In the genomic region with DNA sequence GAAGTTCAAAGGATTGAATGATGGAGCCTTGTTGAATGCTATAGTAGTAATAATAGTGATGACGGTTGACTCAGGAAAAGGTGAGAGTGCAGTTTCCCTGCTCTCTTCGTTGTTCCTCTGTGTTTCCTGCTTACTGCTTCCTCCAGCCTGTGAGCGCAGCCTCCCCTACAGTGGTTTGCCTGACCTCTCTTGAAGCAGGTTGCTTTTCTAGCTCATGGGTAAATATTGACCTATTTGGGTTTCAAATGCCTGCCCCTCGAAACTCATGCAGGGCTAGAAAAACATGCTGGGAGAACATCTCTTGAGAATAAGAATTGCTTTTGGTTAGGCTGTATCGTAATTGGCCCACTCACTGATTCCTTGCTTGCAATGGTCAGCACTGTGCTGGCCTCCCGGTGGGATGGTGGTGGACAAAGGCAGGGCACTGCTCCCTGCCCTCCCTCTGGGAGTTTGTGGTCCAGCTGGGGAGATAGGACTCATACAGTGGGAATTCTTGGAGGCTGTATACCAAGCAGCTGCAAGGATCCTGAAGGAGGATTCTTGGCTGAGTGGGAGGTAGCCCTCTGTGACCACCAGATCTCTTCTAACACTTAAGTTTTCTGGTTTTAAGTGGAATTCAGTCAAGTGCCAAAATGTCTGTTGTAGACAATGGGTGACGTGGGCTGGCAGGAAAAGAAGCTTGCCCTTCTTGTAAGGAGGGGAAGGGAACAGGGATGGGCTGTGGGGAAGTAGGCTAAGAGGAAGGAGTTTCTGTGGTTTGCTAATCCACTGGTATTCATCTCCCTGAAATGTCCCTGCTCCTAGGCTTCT, we compare ENCODE assay signal across 8 cellular contexts. TPM values are rescaled to one million over a fixed set of nuclear protein-coding genes. Genes with fewer than 3 reads are reported as not detected.
DNase-seq lines count a peak whose midpoint lies in the region; ATAC-seq and TF ChIP-seq lines count a peak whose summit lies in the region.

No MANE protein-coding gene starts in this region.

- H3K9me3 Mint-ChIP-seq in endodermal cell (no peaks in the 10 kb centered on the region), neural progenitor cell (no peaks in the 10 kb centered on the region)

- H3K27ac Mint-ChIP-seq in endodermal cell (peak overlapping the region; percentile 89), neural progenitor cell (no peak overlapping the region)

- DNase-seq in NCI-H146 (lab: John Stamatoyannopoulos, UW) (peak; percentile 46), endodermal cell (no peak), neural progenitor cell (ENCODE audit: low spot score) (no peak), COLO829 (ENCODE audit: low spot score) (no peak), NOMO-1 treated with DMSO at 0.1 percent for 48 hours (lab: John Stamatoyannopoulos, UW; ENCODE audit: unreplicated experiment) (no peak)

- no peak overlapping the region for H3K9ac ChIP-seq in BLaER1
- no peak overlapping the region for H3K9ac ChIP-seq in endodermal cell (ENCODE audit: extremely low read depth, low read length, poor library complexity, severe bottlenecking)
- no peak overlapping the region for H3K9ac ChIP-seq in neural progenitor cell

- H3K27me3 Mint-ChIP-seq in endodermal cell (ENCODE audit: insufficient read depth): no peaks in the 10 kb centered on the region
- H3K27me3 Mint-ChIP-seq in neural progenitor cell (ENCODE audit: insufficient read depth, low read depth): no peaks in the 10 kb centered on the region

- H3K36me3 ChIP-seq in BLaER1 (peaks cover 30% of the 10 kb centered on the region), endodermal cell (ENCODE audit: control insufficient read depth, insufficient read depth, low read length) (peaks cover 7% of the 10 kb centered on the region), neural progenitor cell (no peaks in the 10 kb centered on the region)

- H3K9me3 ChIP-seq in BLaER1 (no peaks in the 10 kb centered on the region), endodermal cell (ENCODE audit: control insufficient read depth, low read length) (no peaks in the 10 kb centered on the region), neural progenitor cell (ENCODE audit: low read depth) (no peaks in the 10 kb centered on the region)

- peaks cover 4% of the 10 kb centered on the region for H3K79me2 ChIP-seq in neural progenitor cell (ENCODE audit: low read depth)

- WGBS in endodermal cell (ENCODE audit: insufficient coverage in 1 of 2, insufficient read length in 1 of 2), 2 experiments: 73 to 76% methylated on average over 6 to 7 of the region's 7 CpGs

- TF ChIP-seq CTCF in endodermal cell (conservative IDR thresholded peaks at IDR 0.05): no peak
- TF ChIP-seq CTCF in neural progenitor cell (IDR thresholded peaks at IDR 0.05): no peak

- H3K27me3 ChIP-seq in BLaER1 (no peaks in the 10 kb centered on the region), endodermal cell (ENCODE audit: control insufficient read depth, insufficient read depth, low read length, poor library complexity, severe bottlenecking) (no peaks in the 10 kb centered on the region), neural progenitor cell (peaks cover 53% of the 10 kb centered on the region)

- H4K20me1 ChIP-seq in BLaER1 (peaks cover 18% of the 10 kb centered on the region; the same call in 1 of the 2 replicates), neural progenitor cell (ENCODE audit: low read depth) (no peaks in the 10 kb centered on the region)

- peaks cover 72% of the 10 kb centered on the region for H3K4me1 ChIP-seq in BLaER1
- peaks cover 3% of the 10 kb centered on the region for H3K4me1 ChIP-seq in endodermal cell (ENCODE audit: control insufficient read depth, insufficient read depth, low read length)
- H3K4me1 ChIP-seq in neural progenitor cell: no peaks in the 10 kb centered on the region

- H3K4me3 Mint-ChIP-seq in endodermal cell: no peak overlapping the region
- peak overlapping the region; percentile 33 for H3K4me3 Mint-ChIP-seq in neural progenitor cell

- ATAC-seq in GM19452 (IDR thresholded peaks at IDR 0.05; ENCODE audit: unreplicated experiment) (no peak), GM19455 (IDR thresholded peaks at IDR 0.05; ENCODE audit: unreplicated experiment) (no peak)

- no peak overlapping the region for H2AFZ ChIP-seq in neural progenitor cell (replicated peaks)

- no peaks in the 10 kb centered on the region for H3F3A ChIP-seq in neural progenitor cell (ENCODE audit: low read depth)

- H3K27ac ChIP-seq in BLaER1: no peak overlapping the region
- no peak overlapping the region for H3K27ac ChIP-seq in endodermal cell (ENCODE audit: low read depth, low read length)
- no peak overlapping the region for H3K27ac ChIP-seq in neural progenitor cell

- H3K4me3 ChIP-seq in BLaER1 (no peak overlapping the region), endodermal cell (ENCODE audit: low read length) (no peak overlapping the region), neural progenitor cell (no peak overlapping the region)

- H3K4me2 ChIP-seq in BLaER1: peak overlapping the region; percentile 46
- H3K4me2 ChIP-seq in neural progenitor cell: no peak overlapping the region

- H3K4me1 Mint-ChIP-seq in endodermal cell (peaks cover 25% of the 10 kb centered on the region), neural progenitor cell (peaks cover 42% of the 10 kb centered on the region)

- H3K36me3 Mint-ChIP-seq in endodermal cell (ENCODE audit: low read depth) (no peaks in the 10 kb centered on the region), neural progenitor cell (no peaks in the 10 kb centered on the region)

RNA-seq across cellular contexts. Expression of a gene that starts 5.4 kb away (rescaled TPM):
- total RNA-seq in endodermal cell: 100 to 1,000 TPM; 113 to 118 TPM
- polyA plus RNA-seq in endodermal cell (2013, experiment 1 of 2): 117 TPM
- 122 TPM for polyA plus RNA-seq in endodermal cell (2013, experiment 2 of 2)
- 81.3 and 113 TPM in 2 replicates for total RNA-seq in neural progenitor cell (ENCODE audit: low replicate concordance)

RNA-seq across cellular contexts. Expression of a gene that starts 6.0 kb away (rescaled TPM):
- total RNA-seq in endodermal cell (10 to 100 TPM in 1 of 2 donors, 1 to 10 TPM in 1; 6.3 to 13.9 TPM), neural progenitor cell (ENCODE audit: low replicate concordance) (not detected in 2 replicates)
- 13.7 TPM for polyA plus RNA-seq in endodermal cell (2013, experiment 1 of 2)
- polyA plus RNA-seq in endodermal cell (2013, experiment 2 of 2): 17.3 TPM

RNA-seq across cellular contexts. Expression of a gene that starts 12.3 kb away (rescaled TPM):
- total RNA-seq in endodermal cell: 10 to 100 TPM; 23.8 to 32.2 TPM
- 19.4 TPM for polyA plus RNA-seq in endodermal cell (2013, experiment 1 of 2)
- 13.3 TPM for polyA plus RNA-seq in endodermal cell (2013, experiment 2 of 2)
- total RNA-seq in neural progenitor cell (ENCODE audit: low replicate concordance): 7.2 and 12.5 TPM in 2 replicates

RNA-seq across cellular contexts. Expression of a gene that starts 12.8 kb away (rescaled TPM):
- total RNA-seq in endodermal cell (100 to 1,000 TPM in 1 of 2 donors, 10 to 100 TPM in 1; 80.4 to 146 TPM), neural progenitor cell (ENCODE audit: low replicate concordance) (0.52 and 2.4 TPM in 2 replicates)
- 60.6 TPM for polyA plus RNA-seq in endodermal cell (2013, experiment 1 of 2)
- 58.9 TPM for polyA plus RNA-seq in endodermal cell (2013, experiment 2 of 2)

RNA-seq across cellular contexts. Expression of a gene that starts 21.7 kb away (rescaled TPM):
- total RNA-seq in endodermal cell: 10 to 100 TPM; 63.2 to 66.5 TPM
- polyA plus RNA-seq in endodermal cell (2013, experiment 1 of 2): 73.1 TPM
- 61.4 TPM for polyA plus RNA-seq in endodermal cell (2013, experiment 2 of 2)
- 31.1 and 47.6 TPM in 2 replicates for total RNA-seq in neural progenitor cell (ENCODE audit: low replicate concordance)
